Comparison of ENCODE assay signal across 9 cellular contexts in the genomic region with DNA sequence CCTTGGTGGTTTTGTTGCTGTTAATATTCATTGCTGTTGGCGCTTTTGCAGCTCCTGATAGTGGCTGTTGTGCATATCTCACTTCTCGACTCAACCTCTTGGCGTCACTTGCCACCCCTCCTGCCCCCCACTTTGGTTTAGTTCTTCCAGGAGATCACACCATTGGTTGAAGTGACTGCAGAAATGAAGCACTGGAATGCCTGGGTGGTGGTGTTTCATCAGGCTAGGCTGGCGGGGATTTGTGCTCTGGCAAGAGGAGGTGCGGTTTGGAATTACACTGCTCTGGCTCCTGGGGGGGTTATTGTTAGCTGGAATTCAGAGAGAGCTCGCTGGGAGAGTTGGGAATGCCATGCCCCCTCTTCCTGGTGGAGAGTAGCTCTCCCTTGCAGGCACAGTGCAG. TPM values are rescaled to one million over a fixed set of nuclear protein-coding genes. Genes with fewer than 3 reads are reported as not detected.
DNase-seq lines count a peak whose midpoint lies in the region; TF ChIP-seq lines count a peak whose summit lies in the region.
"Had no signal": no experiment of that assay in that cellular context is flagged by ENCODE, and none has a peak within 500 bp of the region (broad histone marks: within the 10 kb centered on the region; RNA-seq: fewer than 3 reads in every experiment).

No MANE protein-coding gene starts in this region.

- peaks cover 100% of the 10 kb centered on the region for H3K79me2 ChIP-seq in osteoblast (ENCODE audit: insufficient read depth, low read length)

- TF ChIP-seq POLR2A in esophagus squamous epithelium (IDR thresholded peaks at IDR 0.05), result no peak

- no peaks in the 10 kb centered on the region for H3K27me3 ChIP-seq in esophagus squamous epithelium
- H3K27me3 ChIP-seq in osteoblast (ENCODE audit: insufficient read depth, low read length), result no peaks in the 10 kb centered on the region

- POLR2A ChIA-PET in RWPE1 (lab: Yijun Ruan, JAX; ENCODE audit: low non-redundant PET), result no interaction called here

- H2AFZ ChIP-seq in osteoblast (ENCODE audit: low read length), result no peak overlapping the region

- DNase-seq in RWPE1 (ENCODE audit: low spot score) (no peak), esophagus squamous epithelium (lab: John Stamatoyannopoulos, UW) (no peak), osteoblast (ENCODE audit: insufficient read length, low spot score, missing footprints) (peak; percentile 93), cerebellar nuclear complex (lab: John Stamatoyannopoulos, UW) (no peak), NCI-H1105 treated with DMSO at 0.1 percent for 48 hours (lab: John Stamatoyannopoulos, UW) (no peak), KG1 (lab: John Stamatoyannopoulos, UW) (no peak), GM19240 (ENCODE audit: insufficient read length, low spot score) (no peak)
- DNase-seq: activated CD8-positive, alpha-beta memory T cell treated with anti-CD3 and anti-CD28 coated beads for 24 hours had no signal

- CTCF ChIA-PET in RWPE1 (lab: Yijun Ruan, JAX), result interaction anchor here (0.7 to 2.9 kb wide), 4 partner anchors 27 to 69 kb away, joined by 3 to 12 read pairs (median 5); no protein-coding TSS in a partner anchor

- peaks cover 85% of the 10 kb centered on the region for H4K20me1 ChIP-seq in osteoblast (ENCODE audit: insufficient read depth, low read length)

- H3K4me1 ChIP-seq in esophagus squamous epithelium (peaks cover 86 to 100% (median 96%) of the 10 kb centered on the region in 3 donors), osteoblast (ENCODE audit: insufficient read depth, low read length) (peaks cover 83% of the 10 kb centered on the region)

- intact Hi-C loops in esophagus squamous epithelium (cut with DNase I), result no loop called here

- peak overlapping the region; percentile 10; the same call in 1 of the 2 replicates for H3K27ac ChIP-seq in C4-2B
- peak overlapping the region; percentile 84 for H3K27ac ChIP-seq in RWPE1
- H3K27ac ChIP-seq in esophagus squamous epithelium, result peak overlapping the region; percentile 50 to 81 (median 76)
- peak overlapping the region; percentile 81 for H3K27ac ChIP-seq in osteoblast (ENCODE audit: low read depth, low read length)

- 18% methylated on average over 6 of the region's 6 CpGs; no CpG with 5 or more reads in 1 of the 2 donors for WGBS in esophagus squamous epithelium, 2 donors

- H3K4me2 ChIP-seq in osteoblast (ENCODE audit: insufficient read depth, low read length), result peak overlapping the region; percentile 72

- H3K4me3 ChIP-seq in esophagus squamous epithelium (no peak overlapping the region), osteoblast (ENCODE audit: insufficient read depth, low read length) (peak overlapping the region; percentile 8)

- no peak for TF ChIP-seq CTCF in C4-2B (conservative IDR thresholded peaks at IDR 0.05)
- TF ChIP-seq CTCF in RWPE1 (conservative IDR thresholded peaks at IDR 0.05; ENCODE audit: low read depth), result no peak
- TF ChIP-seq CTCF in esophagus squamous epithelium (IDR thresholded peaks at IDR 0.05), result no peak
- no peak for TF ChIP-seq CTCF in osteoblast (IDR thresholded peaks at IDR 0.05; ENCODE audit: extremely low read depth, low read depth, low read length)

- H3K9me3 ChIP-seq in esophagus squamous epithelium (no peaks in the 10 kb centered on the region), osteoblast (ENCODE audit: low read depth, low read length) (no peaks in the 10 kb centered on the region)

- H3K36me3 ChIP-seq in esophagus squamous epithelium, result peaks cover 0 to 3% (median 0%) of the 10 kb centered on the region in 3 donors
- no peaks in the 10 kb centered on the region for H3K36me3 ChIP-seq in osteoblast (ENCODE audit: insufficient read depth, low read length)

RNA-seq across cellular contexts. Expression of a gene that starts 11.5 kb away (rescaled TPM):
- 10 to 100 TPM; 46.6 to 73.8 (median 62.9) TPM for total RNA-seq in esophagus squamous epithelium
- total RNA-seq in osteoblast, result 61.6 and 70.9 TPM in 2 replicates

Comparison
In these comparisons a context has a peak if more than half of its experiments do, and no peak if none do; other contexts are left out.
1. H3K27ac ChIP-seq: peak in every context shown above with its lines; median percentile 84 in RWPE1; 81 in osteoblast; 76 in esophagus squamous epithelium; 10 in C4-2B.